In the genomic region with DNA sequence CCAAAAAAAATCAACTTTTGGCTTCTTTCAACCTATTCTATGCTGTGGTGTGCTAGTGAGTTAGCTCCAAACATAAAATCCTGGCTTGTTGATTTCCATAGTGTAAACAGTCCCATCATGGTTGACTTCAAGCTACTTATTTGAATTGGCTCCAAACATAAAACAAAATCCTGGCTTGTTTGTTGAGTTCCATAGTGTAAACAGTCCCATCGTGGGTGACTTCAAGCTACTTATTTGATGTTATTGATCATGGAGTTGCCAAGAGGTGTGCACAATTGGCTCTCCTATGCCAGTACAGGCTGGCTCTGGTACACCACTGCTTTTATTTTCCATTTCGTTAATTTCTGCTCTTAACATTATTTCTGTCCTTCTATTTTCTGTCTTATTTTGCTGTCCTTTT, we compare ENCODE assay signal across 1 cellular context.
TF ChIP-seq lines count a peak whose summit lies in the region.

No MANE protein-coding gene starts in this region.

TF ChIP-seq in liver, 16 proteins besides CTCF, POLR2A, EP300 and RAD21 (continued from another document):
- TF ChIP-seq GABPA (IDR thresholded peaks at IDR 0.05 in 1 of 2, conservative IDR thresholded peaks at IDR 0.05 in 1 of 2): peak; percentile 27 to 74
- TF ChIP-seq FOXA2 (IDR thresholded peaks at IDR 0.05): peak; percentile 78
- TF ChIP-seq, protein P1, sequence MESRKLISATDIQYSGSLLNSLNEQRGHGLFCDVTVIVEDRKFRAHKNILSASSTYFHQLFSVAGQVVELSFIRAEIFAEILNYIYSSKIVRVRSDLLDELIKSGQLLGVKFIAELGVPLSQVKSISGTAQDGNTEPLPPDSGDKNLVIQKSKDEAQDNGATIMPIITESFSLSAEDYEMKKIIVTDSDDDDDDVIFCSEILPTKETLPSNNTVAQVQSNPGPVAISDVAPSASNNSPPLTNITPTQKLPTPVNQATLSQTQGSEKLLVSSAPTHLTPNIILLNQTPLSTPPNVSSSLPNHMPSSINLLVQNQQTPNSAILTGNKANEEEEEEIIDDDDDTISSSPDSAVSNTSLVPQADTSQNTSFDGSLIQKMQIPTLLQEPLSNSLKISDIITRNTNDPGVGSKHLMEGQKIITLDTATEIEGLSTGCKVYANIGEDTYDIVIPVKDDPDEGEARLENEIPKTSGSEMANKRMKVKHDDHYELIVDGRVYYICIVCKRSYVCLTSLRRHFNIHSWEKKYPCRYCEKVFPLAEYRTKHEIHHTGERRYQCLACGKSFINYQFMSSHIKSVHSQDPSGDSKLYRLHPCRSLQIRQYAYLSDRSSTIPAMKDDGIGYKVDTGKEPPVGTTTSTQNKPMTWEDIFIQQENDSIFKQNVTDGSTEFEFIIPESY (IDR thresholded peaks at IDR 0.05): no peak
